Comparison of ENCODE assay signal across 12 cellular contexts in the genomic region with DNA sequence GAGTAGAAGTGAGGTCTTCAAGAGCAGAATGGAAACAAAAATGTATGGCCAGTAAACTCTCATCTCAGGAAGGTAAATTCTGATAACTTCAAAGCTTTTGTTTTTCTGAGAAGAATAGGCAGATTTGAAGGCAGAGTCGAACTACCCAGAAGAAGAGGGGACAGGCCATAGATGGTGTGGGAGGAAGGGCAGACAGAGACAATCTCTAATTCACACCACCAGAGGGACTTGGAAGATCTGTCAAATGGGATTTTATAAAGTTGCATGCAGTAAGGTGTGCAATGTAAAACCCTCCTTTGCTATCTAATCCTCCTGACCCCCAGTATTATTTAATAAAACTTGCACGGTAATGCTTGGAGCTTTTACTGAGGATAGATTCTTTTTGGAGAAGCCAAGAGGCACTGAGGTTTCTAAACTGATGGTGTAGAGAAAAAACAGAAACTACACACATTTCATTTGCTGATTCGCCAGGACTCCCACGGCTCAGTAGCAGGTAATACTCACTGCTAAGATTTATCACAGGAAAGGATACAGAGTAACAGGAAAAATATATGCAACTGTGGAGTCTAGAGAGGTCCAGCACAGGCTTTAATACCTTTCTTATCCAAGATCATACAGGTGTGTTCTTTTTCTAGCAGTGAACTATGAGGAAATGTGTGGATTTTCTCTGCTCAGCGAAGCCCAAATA. TPM values are rescaled to one million over a fixed set of nuclear protein-coding genes. Genes with fewer than 3 reads are reported as not detected.
A peak's percentile ranks its signal among the peaks of the same experiment; 100 is the strongest.
DNase-seq lines count a peak whose midpoint lies in the region; ATAC-seq and TF ChIP-seq lines count a peak whose summit lies in the region.
"Had no signal": no experiment of that assay in that cellular context is flagged by ENCODE, and none has a peak within 500 bp of the region (broad histone marks: within the 10 kb centered on the region; RNA-seq: fewer than 3 reads in every experiment).

No MANE protein-coding gene starts in this region.

- no peak overlapping the region for H3K4me3 Mint-ChIP-seq in activated T-cell treated with anti-CD3 and anti-CD28 coated beads, Interleukin-2, amount 50 U/mL, for 4 hours

- ATAC-seq in foreskin keratinocyte = no peak
- ATAC-seq in HG02763 (IDR thresholded peaks at IDR 0.05; ENCODE audit: unreplicated experiment) = no peak
- no peak for ATAC-seq in GM18868 (IDR thresholded peaks at IDR 0.05; ENCODE audit: unreplicated experiment)
- no peak for ATAC-seq in activated T-cell treated with anti-CD3 and anti-CD28 coated beads, Interleukin-2, amount 50 U/mL, for 4 hours

- H3K4me1 Mint-ChIP-seq in activated T-cell treated with anti-CD3 and anti-CD28 coated beads, Interleukin-2, amount 50 U/mL, for 4 hours (ENCODE audit: low read depth) = peaks cover 12% of the 10 kb centered on the region

- H2BK5ac ChIP-seq in neuronal stem cell (ENCODE audit: low read length) = no peak overlapping the region

- H3K9me3 Mint-ChIP-seq in activated T-cell treated with anti-CD3 and anti-CD28 coated beads, Interleukin-2, amount 50 U/mL, for 4 hours = no peaks in the 10 kb centered on the region

- no peak overlapping the region for H3K27ac ChIP-seq in foreskin keratinocyte
- H3K27ac ChIP-seq in neuronal stem cell (replicated peaks; ENCODE audit: low read length) = no peak overlapping the region
- H3K27ac ChIP-seq: esophagus muscularis mucosa had no signal

- H3K9me3 ChIP-seq in neuronal stem cell (replicated peaks in 1 of 2; ENCODE audit: control insufficient read depth in 2 of 2, insufficient read depth in 1 of 2, low read depth in 1 of 2, low read length in 2 of 2) = no peaks in the 10 kb centered on the region
- H3K9me3 ChIP-seq: esophagus muscularis mucosa had no signal

- no peak overlapping the region for H3K23ac ChIP-seq in neuronal stem cell (ENCODE audit: low read depth, low read length, poor library complexity)

- H3K27me3 ChIP-seq in foreskin keratinocyte (no peaks in the 10 kb centered on the region), neuronal stem cell (ENCODE audit: control insufficient read depth in 3 of 3, insufficient read depth in 3 of 3, low read depth in 1 of 3, low read length in 3 of 3) (peaks cover 0 to 8% (median 0%) of the 10 kb centered on the region in 3 experiments)
- H3K27me3 ChIP-seq: esophagus muscularis mucosa had no signal

- peaks cover 1 to 7% of the 10 kb centered on the region in 2 donors for H3K36me3 ChIP-seq in neuronal stem cell (replicated peaks in 1 of 2; ENCODE audit: control insufficient read depth in 2 of 2, insufficient read depth in 2 of 2, low read length in 2 of 2)

- no peaks in the 10 kb centered on the region for H3K27me3 Mint-ChIP-seq in activated T-cell treated with anti-CD3 and anti-CD28 coated beads, Interleukin-2, amount 50 U/mL, for 4 hours (ENCODE audit: low read depth)

- H3K14ac ChIP-seq in neuronal stem cell (ENCODE audit: low read length) = no peak overlapping the region

- no peak overlapping the region for H2AFZ ChIP-seq in neuronal stem cell (ENCODE audit: low read length)

- H3K79me1 ChIP-seq in neuronal stem cell (ENCODE audit: low read depth, low read length) = no peaks in the 10 kb centered on the region

- no peak overlapping the region for H2AK5ac ChIP-seq in neuronal stem cell (ENCODE audit: low read depth, low read length)

- H3K4me1 ChIP-seq in foreskin keratinocyte (peaks cover 6% of the 10 kb centered on the region), neuronal stem cell (ENCODE audit: control insufficient read depth in 2 of 2, insufficient read depth in 1 of 2, low read depth in 1 of 2, low read length in 2 of 2) (no peaks in the 10 kb centered on the region)

- no CpG with 5 or more reads among the region's 5 CpGs for WGBS in neuronal stem cell (ENCODE audit: extremely low coverage in 2 of 2, insufficient read length in 2 of 2, insufficient replicate concordance in 1 of 2), 2 donors

- no peak overlapping the region for H4K8ac ChIP-seq in neuronal stem cell (ENCODE audit: low read depth, low read length)

- no peak overlapping the region for H2BK15ac ChIP-seq in neuronal stem cell (ENCODE audit: low read length)

- H3K4me2 ChIP-seq in neuronal stem cell (ENCODE audit: insufficient read depth, low read length, poor library complexity, severe bottlenecking) = no peak overlapping the region

- H3K36me3 Mint-ChIP-seq in activated T-cell treated with anti-CD3 and anti-CD28 coated beads, Interleukin-2, amount 50 U/mL, for 4 hours (ENCODE audit: insufficient read depth) = peaks cover 7% of the 10 kb centered on the region

- DNase-seq in AG10803 (ENCODE audit: low read depth) (no peak), GM12864 (ENCODE audit: low read depth) (no peak), RPMI8226 (peak; percentile 35), foreskin keratinocyte (no peak), neuronal stem cell (ENCODE audit: low spot score) (no peak)
- DNase-seq in activated T-cell treated with anti-CD3 and anti-CD28 coated beads, Interleukin-2, amount 50 U/mL, for 4 hours = no peak
- DNase-seq: aorta; NCI-H526 treated with DMSO at 0.1 percent for 48 hours; stimulated activated CD4-positive, alpha-beta T cell treated with anti-CD3 and anti-CD28 coated beads, Interleukin-15, amount 100 ng/mL, for 24 hours had no signal

- no peak overlapping the region for H3K4ac ChIP-seq in neuronal stem cell (ENCODE audit: low read length)

- no peak overlapping the region for H4K91ac ChIP-seq in neuronal stem cell (ENCODE audit: low read depth, low read length, poor library complexity)

- TF ChIP-seq CTCF in AG10803 (conservative IDR thresholded peaks at IDR 0.05; ENCODE audit: low read length) = peak; percentile 24; the same call in 1 of the 2 replicates
- TF ChIP-seq CTCF in GM12864 (IDR thresholded peaks at IDR 0.05; ENCODE audit: low read depth, low read length, missing control alignments) = peak; percentile 28
- TF ChIP-seq CTCF in foreskin keratinocyte (conservative IDR thresholded peaks at IDR 0.05) = peak; percentile 27

- H3K4me3 ChIP-seq in AG10803 (ENCODE audit: low read length) (no peak overlapping the region), GM12864 (ENCODE audit: low read depth, low read length) (no peak overlapping the region), neuronal stem cell (ENCODE audit: low read length in 2 of 2) (no peak overlapping the region)
- H3K4me3 ChIP-seq: esophagus muscularis mucosa had no signal

- H2BK12ac ChIP-seq in neuronal stem cell (ENCODE audit: low read length) = no peak overlapping the region

- H3K9ac ChIP-seq in neuronal stem cell (ENCODE audit: low read depth, low read length, poor library complexity) = no peak overlapping the region

- no peak overlapping the region for H3K18ac ChIP-seq in neuronal stem cell (ENCODE audit: low read length)

- no peak overlapping the region for H2BK120ac ChIP-seq in neuronal stem cell (ENCODE audit: low read depth, low read length)

RNA-seq across cellular contexts. Expression of a gene that starts 18.3 kb away (rescaled TPM):
- total RNA-seq in foreskin keratinocyte = 385 and 423 TPM in 2 replicates
- polyA plus RNA-seq in foreskin keratinocyte = 74.9 and 102 TPM in 2 replicates
- 168 TPM for polyA plus RNA-seq in neuronal stem cell (2013, experiment 1 of 2)
- polyA plus RNA-seq in neuronal stem cell (2013, experiment 2 of 2) = 171 TPM
- total RNA-seq in activated T-cell treated with anti-CD3 and anti-CD28 coated beads, Interleukin-2, amount 50 U/mL, for 4 hours = 100 to 1,000 TPM; 164 to 214 (median 175) TPM
